Comparison of ENCODE assay signal across 17 cellular contexts in the genomic region with DNA sequence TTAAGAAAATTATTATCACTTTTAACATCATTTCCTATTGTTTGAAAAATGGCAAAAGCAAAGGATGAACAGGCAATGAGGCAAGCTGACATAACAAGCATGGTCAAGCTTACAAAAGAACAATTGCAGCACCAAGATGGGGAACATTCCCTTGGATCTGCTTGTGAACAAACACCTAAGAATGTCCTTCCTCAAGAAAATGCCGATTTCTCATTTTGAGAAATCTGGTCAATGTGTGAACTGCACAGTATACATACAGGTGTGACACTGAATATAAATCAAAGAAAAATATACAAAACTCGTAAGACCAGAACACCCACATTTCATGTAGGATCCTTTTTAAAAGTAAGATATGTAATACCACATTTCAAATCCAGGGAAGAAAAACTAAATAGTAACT. TPM values are rescaled to one million over a fixed set of nuclear protein-coding genes. Genes with fewer than 3 reads are reported as not detected.
DNase-seq lines count a peak whose midpoint lies in the region; TF ChIP-seq lines count a peak whose summit lies in the region.
"Had no signal": no experiment of that assay in that cellular context is flagged by ENCODE, and none has a peak within 500 bp of the region (broad histone marks: within the 10 kb centered on the region; RNA-seq: fewer than 3 reads in every experiment).

No MANE protein-coding gene starts in this region.

- no peak overlapping the region for H3K4me3 Mint-ChIP-seq in activated naive CD8-positive, alpha-beta T cell
- H3K4me3 Mint-ChIP-seq in activated naive CD8-positive, alpha-beta T cell treated with anti-CD3 and anti-CD28 coated beads for 36 hours = no peak overlapping the region
- no peak overlapping the region for H3K4me3 Mint-ChIP-seq in osteocyte (ENCODE audit: unreplicated experiment)
- H3K4me3 Mint-ChIP-seq: activated naive CD8-positive, alpha-beta T cell treated with anti-CD3 and anti-CD28 coated beads, Interleukin-2, amount 10 ng/mL, durations not matched to agents 7 days and 5 days; CD4-positive, alpha-beta memory T cell had no signal

- H3K36me3 Mint-ChIP-seq in activated naive CD8-positive, alpha-beta T cell = peaks cover 15% of the 10 kb centered on the region
- H3K36me3 Mint-ChIP-seq in activated naive CD8-positive, alpha-beta T cell treated with anti-CD3 and anti-CD28 coated beads for 36 hours = no peaks in the 10 kb centered on the region
- peaks cover 11% of the 10 kb centered on the region for H3K36me3 Mint-ChIP-seq in osteocyte (ENCODE audit: unreplicated experiment)

- H3K27ac ChIP-seq in mammary epithelial cell (ENCODE audit: insufficient read depth, low read depth, low read length) = peak overlapping the region; percentile 63
- peak overlapping the region; percentile 70 to 73 for H3K27ac ChIP-seq in tibial artery
- H3K27ac ChIP-seq: upper lobe of right lung had no signal

- peaks cover 10% of the 10 kb centered on the region for H3K4me1 ChIP-seq in mammary epithelial cell (ENCODE audit: insufficient read depth, low read length)
- peaks cover 0 to 57% (median 5%) of the 10 kb centered on the region in 4 donors for H3K4me1 ChIP-seq in tibial artery
- H3K4me1 ChIP-seq: HAP-1, upper lobe of right lung had no signal

- H3K9ac ChIP-seq in mammary epithelial cell (ENCODE audit: insufficient read depth, low read length) = no peak overlapping the region

- CTCF ChIA-PET in mammary epithelial cell (lab: Charles Lee; ENCODE audit: low non-redundant PET) = no interaction called here

- H3K4me3 ChIP-seq in mammary epithelial cell (replicated peaks in 1 of 3; ENCODE audit: insufficient read depth in 1 of 3, low read depth in 2 of 3, low read length in 3 of 3) (no peak overlapping the region), foreskin fibroblast (ENCODE audit: low read depth in 1 of 2, low read length in 2 of 2) (no peak overlapping the region), tibial artery (no peak overlapping the region)
- H3K4me3 ChIP-seq: HAP-1, upper lobe of right lung had no signal

- dilution Hi-C loops in mammary epithelial cell (cut with HindIII; ENCODE audit: low sequenced_read_pairs) = no loop called here

- TF ChIP-seq CTCF in mammary epithelial cell (conservative IDR thresholded peaks at IDR 0.05 in 1 of 2, IDR thresholded peaks at IDR 0.05 in 1 of 2; ENCODE audit: extremely low read depth in 1 of 2, insufficient read depth in 1 of 2, low read depth in 1 of 2, low read length in 2 of 2) (no peak), foreskin fibroblast (IDR thresholded peaks at IDR 0.05; ENCODE audit: low read depth, low read length) (no peak), tibial artery (IDR thresholded peaks at IDR 0.05) (no peak), osteocyte (IDR thresholded peaks at IDR 0.05) (no peak)

- H3K4me2 ChIP-seq in mammary epithelial cell (ENCODE audit: insufficient read depth, low read depth, low read length) = no peak overlapping the region

- H3K9me3 Mint-ChIP-seq in activated naive CD8-positive, alpha-beta T cell (ENCODE audit: low read depth) = no peaks in the 10 kb centered on the region
- H3K9me3 Mint-ChIP-seq in activated naive CD8-positive, alpha-beta T cell treated with anti-CD3 and anti-CD28 coated beads for 36 hours = no peaks in the 10 kb centered on the region
- no peaks in the 10 kb centered on the region for H3K9me3 Mint-ChIP-seq in osteocyte (ENCODE audit: unreplicated experiment)
- H3K9me3 Mint-ChIP-seq: activated naive CD8-positive, alpha-beta T cell treated with anti-CD3 and anti-CD28 coated beads, Interleukin-2, amount 10 ng/mL, durations not matched to agents 7 days and 5 days; CD4-positive, alpha-beta memory T cell had no signal

- no peak overlapping the region for H2AFZ ChIP-seq in mammary epithelial cell (ENCODE audit: low read depth, low read length)

- intact Hi-C loops in mammary epithelial cell (cut with micrococcal nuclease) = no loop called here
- intact Hi-C loops in tibial artery (cut with DNase I; ENCODE audit: low total_unique reads) = no loop called here

- H3K79me2 ChIP-seq in mammary epithelial cell (ENCODE audit: insufficient read depth, low read length) = peaks cover 26% of the 10 kb centered on the region

- H3K27me3 ChIP-seq in mammary epithelial cell (ENCODE audit: insufficient read depth, low read length) (no peaks in the 10 kb centered on the region), tibial artery (no peaks in the 10 kb centered on the region)
- H3K27me3 ChIP-seq: upper lobe of right lung had no signal

- no peak for DNase-seq in activated naive CD8-positive, alpha-beta T cell treated with anti-CD3 and anti-CD28 coated beads for 36 hours
- DNase-seq in mammary epithelial cell = no peak
- peak; percentile 71 to 81 for DNase-seq in foreskin fibroblast
- DNase-seq in tibial artery = no peak
- DNase-seq in activated CD8-positive, alpha-beta memory T cell treated with anti-CD3 and anti-CD28 coated beads, Interleukin-2, amount 50 U/mL, for 4 hours = no peak
- DNase-seq in osteocyte (ENCODE audit: extremely low spot score, unreplicated experiment) = no peak
- no peak for DNase-seq in NK-92 (lab: John Stamatoyannopoulos, UW; ENCODE audit: unreplicated experiment)
- DNase-seq: activated naive CD8-positive, alpha-beta T cell treated with anti-CD3 and anti-CD28 coated beads, Interleukin-2, amount 10 ng/mL, durations not matched to agents 7 days and 5 days; CD4-positive, alpha-beta memory T cell; cerebellar nuclear complex; NCI-H1048; occipital lobe; SHP77; T-helper 2 cell; upper lobe of right lung had no signal

- peaks cover 19% of the 10 kb centered on the region for H3K4me1 Mint-ChIP-seq in activated naive CD8-positive, alpha-beta T cell (ENCODE audit: low read depth)
- H3K4me1 Mint-ChIP-seq in activated naive CD8-positive, alpha-beta T cell treated with anti-CD3 and anti-CD28 coated beads for 36 hours = peaks cover 23% of the 10 kb centered on the region
- peaks cover 17% of the 10 kb centered on the region for H3K4me1 Mint-ChIP-seq in osteocyte (ENCODE audit: unreplicated experiment)
- H3K4me1 Mint-ChIP-seq: activated naive CD8-positive, alpha-beta T cell treated with anti-CD3 and anti-CD28 coated beads, Interleukin-2, amount 10 ng/mL, durations not matched to agents 7 days and 5 days had no signal

- no peaks in the 10 kb centered on the region for H4K20me1 ChIP-seq in mammary epithelial cell (ENCODE audit: insufficient read depth, low read length)

- WGBS in mammary epithelial cell (ENCODE audit: low coverage, missing lambda C conversion rate) = 68% methylated on average over 2 of the region's 2 CpGs

- H3K27ac Mint-ChIP-seq in activated naive CD8-positive, alpha-beta T cell = peak overlapping the region; percentile 38
- H3K27ac Mint-ChIP-seq in activated naive CD8-positive, alpha-beta T cell treated with anti-CD3 and anti-CD28 coated beads for 36 hours = no peak overlapping the region
- no peak overlapping the region for H3K27ac Mint-ChIP-seq in osteocyte (ENCODE audit: unreplicated experiment)
- H3K27ac Mint-ChIP-seq: activated naive CD8-positive, alpha-beta T cell treated with anti-CD3 and anti-CD28 coated beads, Interleukin-2, amount 10 ng/mL, durations not matched to agents 7 days and 5 days; CD4-positive, alpha-beta memory T cell had no signal

- no TSS peak for BruUV-seq in mammary epithelial cell (replicated peaks; lab: Mats Ljungman, UMichigan)

- H3K27me3 Mint-ChIP-seq in activated naive CD8-positive, alpha-beta T cell = no peaks in the 10 kb centered on the region
- no peaks in the 10 kb centered on the region for H3K27me3 Mint-ChIP-seq in activated naive CD8-positive, alpha-beta T cell treated with anti-CD3 and anti-CD28 coated beads for 36 hours
- no peaks in the 10 kb centered on the region for H3K27me3 Mint-ChIP-seq in osteocyte (ENCODE audit: unreplicated experiment)
- H3K27me3 Mint-ChIP-seq: activated naive CD8-positive, alpha-beta T cell treated with anti-CD3 and anti-CD28 coated beads, Interleukin-2, amount 10 ng/mL, durations not matched to agents 7 days and 5 days; CD4-positive, alpha-beta memory T cell had no signal

- in situ Hi-C loops in mammary epithelial cell (cut with MboI; ENCODE audit: low sequenced_read_pairs in 2 of 2) = no loop called here

- H3K36me3 ChIP-seq in mammary epithelial cell (ENCODE audit: insufficient read depth, low read length) (peaks cover 4% of the 10 kb centered on the region), tibial artery (no peaks in the 10 kb centered on the region)
- H3K36me3 ChIP-seq: HAP-1, upper lobe of right lung had no signal

- no peaks in the 10 kb centered on the region for H3K9me3 ChIP-seq in mammary epithelial cell (replicated peaks; ENCODE audit: insufficient read depth, low read length)
- no peaks in the 10 kb centered on the region for H3K9me3 ChIP-seq in tibial artery
- H3K9me3 ChIP-seq: HAP-1, upper lobe of right lung had no signal

RNA-seq across cellular contexts. Expression of a gene that starts 58.9 kb away (rescaled TPM):
- total RNA-seq in activated naive CD8-positive, alpha-beta T cell treated with anti-CD3 and anti-CD28 coated beads for 36 hours = 10 to 100 TPM; 22.4 to 23.2 TPM
- total RNA-seq in mammary epithelial cell (100 to 1,000 TPM in 1 of 2 donors, 10 to 100 TPM in 1; 78.7 to 122 TPM), osteocyte (43.2 and 49.1 TPM in 2 replicates)
- polyA plus RNA-seq in mammary epithelial cell = 45.8 TPM
- 41.5 TPM for polyA minus RNA-seq in mammary epithelial cell

Comparison
In these comparisons a context has a peak if more than half of its experiments do, and no peak if none do; other contexts are left out.
1. DNase-seq: peak in foreskin fibroblast (2 of 2); none in activated naive CD8-positive, alpha-beta T cell treated with anti-CD3 and anti-CD28 coated beads for 36 hours (single experiment), mammary epithelial cell (single experiment), tibial artery (0 of 2), activated CD8-positive, alpha-beta memory T cell treated with anti-CD3 and anti-CD28 coated beads, Interleukin-2, amount 50 U/mL, for 4 hours (single experiment), osteocyte (single experiment) and NK-92 (single experiment).